Comparison of ENCODE assay signal across 21 cellular contexts in the genomic region with DNA sequence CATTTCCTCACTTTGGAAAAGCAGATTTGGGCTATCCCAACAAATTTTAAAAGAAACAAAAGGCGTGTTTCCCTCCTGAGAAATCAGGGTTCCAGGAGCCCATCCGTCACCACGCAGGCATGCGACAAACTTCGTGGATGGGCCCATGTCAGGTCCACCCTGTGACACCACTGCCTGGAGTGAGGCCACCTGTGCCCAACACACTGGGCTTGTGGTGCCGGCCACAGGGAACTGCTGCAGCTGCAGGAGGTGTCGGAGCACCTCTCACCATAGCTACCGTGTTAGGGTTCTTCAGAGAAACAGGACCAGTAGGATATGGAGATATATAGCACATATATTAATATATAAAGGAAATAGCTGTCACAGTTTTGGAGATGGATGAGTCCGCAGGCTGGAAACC. TPM values are rescaled to one million over a fixed set of nuclear protein-coding genes. Genes with fewer than 3 reads are reported as not detected.
DNase-seq lines count a peak whose midpoint lies in the region; FAIRE-seq and TF ChIP-seq lines count a peak whose summit lies in the region.
"Had no signal": no experiment of that assay in that cellular context is flagged by ENCODE, and none has a peak within 500 bp of the region (broad histone marks: within the 10 kb centered on the region; RNA-seq: fewer than 3 reads in every experiment).

No MANE protein-coding gene starts in this region.

- no peak overlapping the region for H3K4me3 ChIP-seq in coronary artery
- H3K4me3 ChIP-seq in uterus = no peak overlapping the region
- no peak overlapping the region for H3K4me3 ChIP-seq in small intestine (ENCODE audit: low read depth in 1 of 2, low read length in 2 of 2)
- H3K4me3 ChIP-seq: GM23248 had no signal

- DNase-seq in GM13976 (ENCODE audit: low spot score) = peak; percentile 8
- peak; percentile 54 for DNase-seq in coronary artery (ENCODE audit: low spot score)
- DNase-seq in posterior vena cava (ENCODE audit: low spot score) = peak; percentile 63
- DNase-seq in uterus = no peak
- DNase-seq in iPS-NIHi7 (ENCODE audit: extremely low spot score) = no peak
- DNase-seq in small intestine = no peak
- DNase-seq: ACHN; BE2C; C1 segment of cervical spinal cord; CD4-positive, CD25-positive, alpha-beta regulatory T cell; CD8-positive, alpha-beta memory T cell; COR-L47; GM23248; HCEC 1CT; IMR-90 had no signal

- no peak for FAIRE-seq in small intestine (lab: Jason Lieb, UNC)
- FAIRE-seq: A204.1, D721Med, G401.6, GM12891, GM18507, HTR-8/SVneo had no signal

- in situ Hi-C loops in GM13976 (cut with MboI; ENCODE audit: low sequenced_read_pairs, unreplicated experiment) = no loop called here

- intact Hi-C loops in posterior vena cava (cut with DNase I) (no loop called here), uterus (cut with DNase I; ENCODE audit: low total_unique reads) (no loop called here)

- TF ChIP-seq CTCF in GM13976 (IDR thresholded peaks at IDR 0.05; ENCODE audit: borderline replicate concordance, control extremely low read depth, extremely low read depth, insufficient read depth, missing control alignments) = no peak
- TF ChIP-seq CTCF in coronary artery (IDR thresholded peaks at IDR 0.05) = no peak
- TF ChIP-seq CTCF in uterus (IDR thresholded peaks at IDR 0.05) = no peak

- no peaks in the 10 kb centered on the region for H3K4me1 ChIP-seq in uterus
- peaks cover 0 to 2% of the 10 kb centered on the region in 2 donors for H3K4me1 ChIP-seq in small intestine (ENCODE audit: control insufficient read depth in 2 of 2, insufficient read depth in 1 of 2, low read depth in 1 of 2, low read length in 1 of 2)
- H3K4me1 ChIP-seq: BE2C had no signal

- H3K27ac ChIP-seq in coronary artery (no peak overlapping the region), uterus (no peak overlapping the region), small intestine (ENCODE audit: low read depth in 1 of 2, low read length in 1 of 2) (no peak overlapping the region)
- H3K27ac ChIP-seq: GM23248 had no signal

- H3K27me3 ChIP-seq in uterus = no peaks in the 10 kb centered on the region
- peaks cover 0 to 4% of the 10 kb centered on the region in 2 donors for H3K27me3 ChIP-seq in small intestine (ENCODE audit: control insufficient read depth in 2 of 2, insufficient read depth in 2 of 2, low read length in 2 of 2)

- no peaks in the 10 kb centered on the region for H3K9me3 ChIP-seq in uterus
- H3K9me3 ChIP-seq in small intestine (ENCODE audit: control insufficient read depth, low read depth) = no peaks in the 10 kb centered on the region
- H3K9me3 ChIP-seq: BE2C had no signal

- TF ChIP-seq POLR2A in uterus (IDR thresholded peaks at IDR 0.05) = no peak

- WGBS in small intestine, 3 donors = 82 to 93% (median 86%) methylated on average over 9 of the region's 9 CpGs

- H3K36me3 ChIP-seq in uterus (no peaks in the 10 kb centered on the region), small intestine (ENCODE audit: control insufficient read depth in 2 of 2, insufficient read depth in 2 of 2, low read length in 2 of 2) (no peaks in the 10 kb centered on the region)
- H3K36me3 ChIP-seq: BE2C had no signal

RNA-seq across cellular contexts. Expression of a gene that starts 53.0 kb away (rescaled TPM):
- total RNA-seq in posterior vena cava = 1 to 10 TPM in 1 of 2 donors, under 1 TPM in 1; 0.43 to 1.5 TPM
- under 1 TPM in 3 of 4 donors, not detected in 1; 0.29 to 0.55 (median 0.46) TPM for total RNA-seq in uterus
- 1 to 10 TPM in 1 of 3 donors, under 1 TPM in 2; 0.45 to 2.4 (median 0.54) TPM for polyA plus RNA-seq in small intestine
- total RNA-seq: GM23248 had no signal
- polyA plus RNA-seq: GM23248, IMR-90 had no signal

Comparison
In these comparisons a context has a peak if more than half of its experiments do, and no peak if none do; other contexts are left out.
1. DNase-seq: peak in GM13976 (single experiment), coronary artery (single experiment) and posterior vena cava (single experiment); none in uterus (0 of 2), iPS-NIHi7 (single experiment) and small intestine (single experiment).